In the genomic region with DNA sequence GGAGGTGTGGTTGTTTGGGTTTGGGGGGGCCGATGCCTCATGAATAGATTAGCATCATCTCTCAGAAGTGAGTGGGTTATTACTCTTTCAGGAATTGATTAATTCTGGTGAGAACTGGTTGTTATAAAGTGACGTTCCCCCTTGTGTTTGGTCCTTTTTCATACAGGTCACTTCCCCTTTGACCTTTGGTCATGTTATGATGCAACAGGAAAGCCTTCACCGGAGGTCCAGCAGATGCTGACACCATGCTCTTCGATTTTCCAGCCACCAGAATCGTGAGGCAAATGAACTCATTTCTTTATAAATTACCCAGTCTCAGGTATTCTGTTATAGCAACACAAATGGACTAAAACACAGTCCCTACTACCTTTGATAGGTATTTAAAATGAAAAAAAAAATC, we compare ENCODE assay signal across 30 cellular contexts.
"Had no signal": no experiment of that assay in that cellular context is flagged by ENCODE, and none has a peak within 500 bp of the region (broad histone marks: within the 10 kb centered on the region; RNA-seq: fewer than 3 reads in every experiment).

No MANE protein-coding gene starts in this region.

- ATAC-seq: PC-3 had no signal

- H3K9me3 ChIP-seq: MG63, Peyer's patch, SJSA1, SK-N-SH had no signal

- H3K9me2 ChIP-seq: SK-N-SH had no signal

- H3K4me3 ChIP-seq: MG63, Peyer's patch, SJSA1 had no signal

- H3K27me3 ChIP-seq: MG63, Peyer's patch, SJSA1 had no signal

- H3K27ac ChIP-seq: KMS-11, Peyer's patch, SJSA1 had no signal

- DNase-seq: Karpas-422, MG63, NCI-H1048, NCI-H1092 treated with DMSO at 0.1 percent for 48 hours, NCI-H1105 treated with DMSO at 0.1 percent for 48 hours, NCI-H1417, NCI-H1436, NCI-H146, NCI-H1694, NCI-H187, NCI-H1930, NCI-H2029 treated with DMSO at 0.1 percent for 48 hours, NCI-H2081 treated with DMSO at 0.1 percent for 48 hours, NCI-H2107, NCI-H2171, NCI-H226, NCI-H446 treated with DMSO at 0.1 percent for 48 hours, NCI-H510A, NCI-H526, NCI-H748 treated with DMSO at 0.1 percent for 48 hours, OCI-M1, PC-3, Peyer's patch, Right ventricle myocardium superior, RPMI8226, SHP77 treated with DMSO at 0.1 percent for 48 hours, SK-N-SH, SW 1271 had no signal

- H3K4me2 ChIP-seq: KMS-11, SK-N-SH had no signal

- H3K4me1 ChIP-seq: Peyer's patch, SJSA1 had no signal

- H3K36me3 ChIP-seq: MG63, Peyer's patch, SJSA1 had no signal

- H3K9ac ChIP-seq: KMS-11, SK-N-SH had no signal
